27 cellular contexts compared by ENCODE assay signal in the genomic region with DNA sequence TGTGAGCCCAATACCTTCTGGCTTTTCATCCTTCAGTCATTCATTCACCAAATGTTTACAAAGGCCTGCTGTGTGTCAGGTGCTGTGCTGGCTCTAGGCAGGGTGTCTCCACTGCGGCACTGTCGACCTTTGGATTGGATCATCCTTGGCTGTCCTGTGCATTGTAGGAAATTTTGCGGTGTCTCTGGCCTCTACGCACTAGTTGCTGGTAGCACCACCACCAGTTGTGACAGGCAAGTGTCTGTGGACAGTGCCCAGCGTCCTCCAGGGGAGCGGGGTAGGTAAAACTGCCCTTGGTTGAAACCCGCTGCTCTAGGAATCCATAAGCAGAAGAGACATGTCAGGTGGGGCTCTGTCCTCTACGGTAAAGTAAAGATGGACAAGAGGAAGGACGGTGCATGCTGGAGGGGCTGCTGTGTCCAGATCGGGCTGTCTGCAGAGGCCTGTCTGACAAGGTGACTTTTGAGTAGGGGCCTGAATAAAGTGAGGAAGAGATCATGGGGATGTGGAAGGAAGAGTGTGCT.
"Had no signal": no experiment of that assay in that cellular context is flagged by ENCODE, and none has a peak within 500 bp of the region (broad histone marks: within the 10 kb centered on the region; RNA-seq: fewer than 3 reads in every experiment).

No MANE protein-coding gene starts in this region.

- H3K9me3 Mint-ChIP-seq: dendritic cell treated with granulocyte-macrophage colony-stimulating factor and Interleukin-4, amounts not matched to agents 40 ng/mL and 50 ng/mL, for 4 days; natural killer cell treated with Interleukin-12 subunit alpha and Interleukin-12 subunit beta and Interleukin-15 and Interleukin-18, amount 100 ng/mL, for 72 hours; stimulated activated effector memory CD8-positive, alpha-beta T cell treated with anti-CD3 and anti-CD28 coated beads, Interleukin-12 subunit alpha, Interleukin-12 subunit beta, amount 100 ng/mL, for 72 hours; type B pancreatic cell had no signal

- DNase-seq: central memory CD4-positive, alpha-beta T cell; effector memory CD4-positive, alpha-beta T cell; erythroblast; esophagus squamous epithelium; foreskin melanocyte; glutamatergic neuron; heart right ventricle; hippocampal formation; kidney glomerular epithelial cell; mesenchymal stem cell; mucosa of descending colon; naive B cell; stimulated activated CD4-positive, alpha-beta T cell treated with anti-CD3 and anti-CD28 coated beads, Interleukin-2, amount 100 ng/mL, for 24 hours; stimulated activated CD4-positive, alpha-beta T cell treated with anti-CD3 and anti-CD28 coated beads, Interleukin-4, amount 100 ng/mL, for 24 hours; stimulated activated naive CD8-positive, alpha-beta T cell treated with anti-CD3 and anti-CD28 coated beads, Interleukin-15, Interleukin-2, amounts not matched to agents 100 U/mL and 50 U/mL, for 24 hours; substantia nigra; testis; tibial artery had no signal

- H3K4me2 ChIP-seq: smooth muscle cell had no signal

- H3K27me3 ChIP-seq: esophagus squamous epithelium, heart right ventricle, testis, tibial artery had no signal

- H3K4me3 Mint-ChIP-seq: dendritic cell treated with granulocyte-macrophage colony-stimulating factor and Interleukin-4, amounts not matched to agents 40 ng/mL and 50 ng/mL, for 4 days; mesothelial cell of epicardium; natural killer cell treated with Interleukin-12 subunit alpha and Interleukin-12 subunit beta and Interleukin-15 and Interleukin-18, amount 100 ng/mL, for 72 hours; stimulated activated effector memory CD8-positive, alpha-beta T cell treated with anti-CD3 and anti-CD28 coated beads, Interleukin-12 subunit alpha, Interleukin-12 subunit beta, amount 100 ng/mL, for 72 hours; type B pancreatic cell had no signal

- H3K27ac ChIP-seq: heart right ventricle, parathyroid adenoma, testis, tibial artery had no signal

- H3K27ac Mint-ChIP-seq: dendritic cell treated with granulocyte-macrophage colony-stimulating factor and Interleukin-4, amounts not matched to agents 40 ng/mL and 50 ng/mL, for 4 days; mesothelial cell of epicardium; natural killer cell treated with Interleukin-12 subunit alpha and Interleukin-12 subunit beta and Interleukin-15 and Interleukin-18, amount 100 ng/mL, for 72 hours; progenitor cell of endocrine pancreas; stimulated activated effector memory CD8-positive, alpha-beta T cell treated with anti-CD3 and anti-CD28 coated beads, Interleukin-12 subunit alpha, Interleukin-12 subunit beta, amount 100 ng/mL, for 72 hours; type B pancreatic cell had no signal

- H3K36me3 Mint-ChIP-seq: mesothelial cell of epicardium; natural killer cell treated with Interleukin-12 subunit alpha and Interleukin-12 subunit beta and Interleukin-15 and Interleukin-18, amount 100 ng/mL, for 72 hours; stimulated activated effector memory CD8-positive, alpha-beta T cell treated with anti-CD3 and anti-CD28 coated beads, Interleukin-12 subunit alpha, Interleukin-12 subunit beta, amount 100 ng/mL, for 72 hours had no signal

- H3K4me3 ChIP-seq: esophagus squamous epithelium, heart right ventricle, mucosa of descending colon, smooth muscle cell, testis, tibial artery had no signal

- ATAC-seq: heart right ventricle; mucosa of descending colon; sciatic nerve; stimulated activated effector memory CD8-positive, alpha-beta T cell treated with anti-CD3 and anti-CD28 coated beads, Interleukin-12 subunit alpha, Interleukin-12 subunit beta, amount 100 ng/mL, for 72 hours; stimulated activated naive CD8-positive, alpha-beta T cell treated with anti-CD3 and anti-CD28 coated beads, Interleukin-15, Interleukin-2, amounts not matched to agents 100 U/mL and 50 U/mL, for 24 hours had no signal

- H3K9ac ChIP-seq: parathyroid adenoma had no signal

- H3K9me3 ChIP-seq: esophagus squamous epithelium, mucosa of descending colon, testis, tibial artery had no signal

- H3K36me3 ChIP-seq: heart right ventricle, tibial artery had no signal

- H3K27me3 Mint-ChIP-seq: dendritic cell treated with granulocyte-macrophage colony-stimulating factor and Interleukin-4, amounts not matched to agents 40 ng/mL and 50 ng/mL, for 4 days; naive B cell; natural killer cell treated with Interleukin-12 subunit alpha and Interleukin-12 subunit beta and Interleukin-15 and Interleukin-18, amount 100 ng/mL, for 72 hours; progenitor cell of endocrine pancreas; type B pancreatic cell had no signal

- H2AFZ ChIP-seq: parathyroid adenoma had no signal
